31 cellular contexts compared by ENCODE assay signal in the genomic region with DNA sequence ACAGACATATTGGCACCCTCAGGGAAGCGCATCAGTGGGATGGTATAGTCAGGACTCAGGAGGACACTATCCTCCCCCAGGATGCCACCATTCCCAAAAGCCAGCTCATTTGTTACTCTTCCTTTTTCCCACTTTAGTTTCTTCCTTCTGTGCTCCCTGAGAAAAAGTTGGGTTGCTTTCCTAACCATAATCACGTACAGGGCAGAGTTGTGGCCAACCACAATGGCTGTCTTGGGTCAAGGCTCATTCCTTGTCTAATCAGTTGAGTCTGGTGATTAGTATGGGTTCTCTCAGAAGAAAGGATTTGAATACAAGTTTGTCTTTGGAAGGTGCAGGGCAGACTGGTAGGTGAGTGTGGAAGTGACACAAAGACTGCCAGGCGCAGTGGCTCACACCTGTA.
"Had no signal": no experiment of that assay in that cellular context is flagged by ENCODE, and none has a peak within 500 bp of the region (broad histone marks: within the 10 kb centered on the region; RNA-seq: fewer than 3 reads in every experiment).

No MANE protein-coding gene starts in this region.

- H3K4me1 Mint-ChIP-seq: activated naive CD8-positive, alpha-beta T cell treated with anti-CD3 and anti-CD28 coated beads for 36 hours; central memory CD8-positive, alpha-beta T cell had no signal

- H3K27ac ChIP-seq: epithelial cell of prostate, esophagus squamous epithelium, pancreas, spleen, tibial nerve had no signal

- H3K4me3 Mint-ChIP-seq: activated naive CD4-positive, alpha-beta T cell treated with anti-CD3 and anti-CD28 coated beads for 36 hours; activated naive CD8-positive, alpha-beta T cell treated with anti-CD3 and anti-CD28 coated beads for 36 hours; activated T-helper 1 cell treated with anti-CD3 and anti-CD28 coated beads, Interleukin-12 subunit alpha, Interleukin-12 subunit beta, Interleukin-2, Interleukin-4 antibody, amounts not matched to agents 30 ng/mL and 10 ng/mL and 1 ng/mL, durations not matched to agents 14 hours and 24 hours and 36 hours; central memory CD8-positive, alpha-beta T cell; mesothelial cell of epicardium; naive thymus-derived CD4-positive, alpha-beta T cell had no signal

- H3K36me3 Mint-ChIP-seq: activated naive CD8-positive, alpha-beta T cell treated with anti-CD3 and anti-CD28 coated beads for 36 hours; mesothelial cell of epicardium had no signal

- H3K9me3 Mint-ChIP-seq: activated naive CD4-positive, alpha-beta T cell treated with anti-CD3 and anti-CD28 coated beads for 36 hours; activated T-helper 1 cell treated with anti-CD3 and anti-CD28 coated beads, Interleukin-12 subunit alpha, Interleukin-12 subunit beta, Interleukin-2, Interleukin-4 antibody, amounts not matched to agents 30 ng/mL and 10 ng/mL and 1 ng/mL, durations not matched to agents 14 hours and 24 hours and 36 hours; central memory CD8-positive, alpha-beta T cell; mesothelial cell of epicardium had no signal

- ATAC-seq: left colon; naive thymus-derived CD4-positive, alpha-beta T cell; right cardiac atrium had no signal

- H3K4me3 ChIP-seq: esophagus squamous epithelium, pancreas, prostate gland, spleen, tibial nerve had no signal

- H3K27ac Mint-ChIP-seq: activated naive CD4-positive, alpha-beta T cell treated with anti-CD3 and anti-CD28 coated beads for 36 hours; activated naive CD8-positive, alpha-beta T cell treated with anti-CD3 and anti-CD28 coated beads for 36 hours; activated T-helper 1 cell treated with anti-CD3 and anti-CD28 coated beads, Interleukin-12 subunit alpha, Interleukin-12 subunit beta, Interleukin-2, Interleukin-4 antibody, amounts not matched to agents 30 ng/mL and 10 ng/mL and 1 ng/mL, durations not matched to agents 14 hours and 24 hours and 36 hours; naive thymus-derived CD4-positive, alpha-beta T cell had no signal

- DNase-seq: activated CD4-positive, alpha-beta T cell treated with anti-CD3 and anti-CD28 coated beads for 48 hours; activated CD4-positive, alpha-beta T cell treated with anti-CD3 and anti-CD28 coated beads, Interleukin-2, amount 50 U/mL, for 48 hours; activated CD8-positive, alpha-beta memory T cell treated with anti-CD3 and anti-CD28 coated beads, Interleukin-2, amount 50 U/mL, for 4 hours; activated effector memory CD4-positive, alpha-beta T cell treated with anti-CD3 and anti-CD28 coated beads, Interleukin-2, amount 50 U/mL, for 16 hours; activated naive CD4-positive, alpha-beta T cell treated with anti-CD3 and anti-CD28 coated beads for 36 hours; activated naive CD8-positive, alpha-beta T cell treated with anti-CD3 and anti-CD28 coated beads for 36 hours; activated T-cell treated with anti-CD3 and anti-CD28 coated beads, Interleukin-2, amount 50 U/mL, for 1 hour; amniotic stem cell; effector CD8-positive, alpha-beta T cell; esophagus squamous epithelium; head of caudate nucleus; hippocampal formation; kidney; left colon; mammary epithelial cell; naive thymus-derived CD4-positive, alpha-beta T cell; pancreas; right cardiac atrium; spleen; stimulated activated naive CD4-positive, alpha-beta T cell treated with Interleukin-2 at 50 U/mL for 16 hours; T-helper 2 cell had no signal

- H3K9me3 ChIP-seq: esophagus squamous epithelium, pancreas, prostate gland had no signal

- H3K27me3 Mint-ChIP-seq: activated naive CD8-positive, alpha-beta T cell treated with anti-CD3 and anti-CD28 coated beads for 36 hours had no signal

- H3K36me3 ChIP-seq: esophagus squamous epithelium, pancreas, prostate gland, spleen, tibial nerve had no signal

- H3K4me1 ChIP-seq: pancreas, prostate gland, tibial nerve had no signal

- FAIRE-seq: bronchial epithelial cell, endometrium, frontal cortex, kidney, pancreas, urothelium cell line had no signal

- H3K27me3 ChIP-seq: pancreas, spleen had no signal
